ENCODE assay signal across 21 cellular contexts in the genomic region with DNA sequence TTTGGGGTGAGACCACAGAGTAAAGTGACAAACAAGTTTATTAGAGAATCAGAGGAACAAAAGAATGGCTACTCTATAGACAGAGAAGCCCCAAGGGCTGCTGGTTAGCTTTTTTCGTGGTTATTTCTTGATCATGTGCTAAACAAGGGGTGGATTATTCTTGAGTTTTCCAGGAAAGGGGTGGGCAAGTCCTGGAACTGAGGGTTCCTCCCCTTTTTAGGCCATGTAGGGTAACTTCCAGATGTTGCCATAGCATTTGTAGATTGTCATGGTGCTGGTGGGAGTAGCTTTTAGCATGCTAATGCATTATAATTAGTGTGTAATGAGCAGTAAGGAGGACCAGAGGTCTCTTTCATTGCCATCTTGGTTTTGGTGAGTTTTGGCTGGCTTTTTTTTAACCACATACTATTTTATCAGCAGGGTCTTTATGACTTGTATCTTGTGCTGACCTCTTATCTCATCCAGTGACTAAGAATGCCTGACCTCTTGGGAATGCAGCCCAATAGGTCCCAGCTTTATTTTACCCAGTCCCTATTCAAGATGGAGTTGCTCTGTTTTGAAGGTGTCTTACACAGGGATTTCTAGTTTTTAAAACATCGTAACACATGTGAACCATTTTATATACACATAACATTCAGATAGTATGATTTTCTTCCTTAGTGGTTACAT.
DNase-seq lines count a peak whose midpoint lies in the region; TF ChIP-seq lines count a peak whose summit lies in the region.
"Had no signal": no experiment of that assay in that cellular context is flagged by ENCODE, and none has a peak within 500 bp of the region (broad histone marks: within the 10 kb centered on the region; RNA-seq: fewer than 3 reads in every experiment).

No MANE protein-coding gene starts in this region.

- H3K9me3 ChIP-seq in GM23248 (ENCODE audit: low read depth) (no peaks in the 10 kb centered on the region), neural progenitor cell (ENCODE audit: low read depth) (no peaks in the 10 kb centered on the region)
- H3K9me3 ChIP-seq: upper lobe of right lung had no signal

- H3K79me2 ChIP-seq in GM23248 (ENCODE audit: insufficient read depth) (peaks cover 100% of the 10 kb centered on the region), neural progenitor cell (ENCODE audit: low read depth) (peaks cover 64% of the 10 kb centered on the region)

- H3F3A ChIP-seq in GM23248 (ENCODE audit: insufficient read depth), result peaks cover 71% of the 10 kb centered on the region
- peaks cover 21% of the 10 kb centered on the region for H3F3A ChIP-seq in neural progenitor cell (ENCODE audit: low read depth)

- TF ChIP-seq CTCF in neural progenitor cell (IDR thresholded peaks at IDR 0.05), result no peak

- H3K9ac ChIP-seq in GM23248, result no peak overlapping the region
- no peak overlapping the region for H3K9ac ChIP-seq in neural progenitor cell

- H4K20me1 ChIP-seq in GM23248 (ENCODE audit: insufficient read depth) (peaks cover 9% of the 10 kb centered on the region; the same call in 1 of the 2 replicates), neural progenitor cell (ENCODE audit: low read depth) (peaks cover 32% of the 10 kb centered on the region)

- 91 to 100% methylated on average over 2 of the region's 2 CpGs for WGBS in GM23248 (ENCODE audit: low coverage in 1 of 2, low lambda C conversion rate in 2 of 2, missing lambda C conversion rate in 2 of 2), 2 experiments

- H3K4me2 ChIP-seq in GM23248 (ENCODE audit: unreplicated experiment), result no peak overlapping the region
- peak overlapping the region; percentile 40 for H3K4me2 ChIP-seq in neural progenitor cell

- H3K9me2 ChIP-seq in GM23248 (ENCODE audit: insufficient read depth), result no peaks in the 10 kb centered on the region; the same call in 1 of the 2 replicates

- H3K9me3 Mint-ChIP-seq in dendritic cell treated with granulocyte-macrophage colony-stimulating factor and Interleukin-4, amounts not matched to agents 40 ng/mL and 50 ng/mL, for 4 days, result no peaks in the 10 kb centered on the region
- peaks cover 13% of the 10 kb centered on the region for H3K9me3 Mint-ChIP-seq in neural progenitor cell

- H3K4me3 ChIP-seq in GM23248 (no peak overlapping the region), neural progenitor cell (no peak overlapping the region)
- H3K4me3 ChIP-seq: upper lobe of right lung had no signal

- in situ Hi-C loops in GM23248 (cut with MboI) (no loop called here), KBM-7 (cut with MboI; ENCODE audit: low pct_unique_long_range_greater_than_20kb, low sequenced_read_pairs) (no loop called here)

- H3K27ac Mint-ChIP-seq in dendritic cell treated with granulocyte-macrophage colony-stimulating factor and Interleukin-4, amounts not matched to agents 40 ng/mL and 50 ng/mL, for 4 days, result peak overlapping the region; percentile 72
- H3K27ac Mint-ChIP-seq in neural progenitor cell, result peak overlapping the region; percentile 13
- H3K27ac Mint-ChIP-seq: activated CD8-positive, alpha-beta memory T cell treated with anti-CD3 and anti-CD28 coated beads, Interleukin-2, amount 10 ng/mL, durations not matched to agents 7 days and 5 days; natural killer cell treated with Interleukin-12 subunit alpha and Interleukin-12 subunit beta and Interleukin-15 and Interleukin-18, amount 100 ng/mL, for 72 hours; T-helper 2 cell treated with Interferon-gamma antibody and Interleukin-4, amounts not matched to agents 5 μg/mL and 100 μg/mL, for 36 hours had no signal

- no peaks in the 10 kb centered on the region for H3K36me3 ChIP-seq in GM23248 (ENCODE audit: low read depth)
- H3K36me3 ChIP-seq in neural progenitor cell, result peaks cover 11% of the 10 kb centered on the region
- H3K36me3 ChIP-seq: upper lobe of right lung had no signal

- no peaks in the 10 kb centered on the region for H3K27me3 Mint-ChIP-seq in dendritic cell treated with granulocyte-macrophage colony-stimulating factor and Interleukin-4, amounts not matched to agents 40 ng/mL and 50 ng/mL, for 4 days
- H3K27me3 Mint-ChIP-seq in neural progenitor cell (ENCODE audit: insufficient read depth, low read depth), result peaks cover 3% of the 10 kb centered on the region

- no peak overlapping the region for H2AFZ ChIP-seq in GM23248
- H2AFZ ChIP-seq in neural progenitor cell (replicated peaks), result no peak overlapping the region

- H3K4me1 Mint-ChIP-seq in dendritic cell treated with granulocyte-macrophage colony-stimulating factor and Interleukin-4, amounts not matched to agents 40 ng/mL and 50 ng/mL, for 4 days (ENCODE audit: low read depth), result peaks cover 24% of the 10 kb centered on the region
- peaks cover 51% of the 10 kb centered on the region for H3K4me1 Mint-ChIP-seq in neural progenitor cell

- intact Hi-C loops in dendritic cell treated with granulocyte-macrophage colony-stimulating factor and Interleukin-4, amounts not matched to agents 40 ng/mL and 50 ng/mL, for 4 days (cut with micrococcal nuclease), result no loop called here

- peak overlapping the region; percentile 83 for H3K27ac ChIP-seq in GM23248
- H3K27ac ChIP-seq in neural progenitor cell, result no peak overlapping the region
- H3K27ac ChIP-seq: C4-2B, upper lobe of right lung had no signal

- H3K36me3 Mint-ChIP-seq in dendritic cell treated with granulocyte-macrophage colony-stimulating factor and Interleukin-4, amounts not matched to agents 40 ng/mL and 50 ng/mL, for 4 days (ENCODE audit: low read depth), result no peaks in the 10 kb centered on the region
- peaks cover 20% of the 10 kb centered on the region for H3K36me3 Mint-ChIP-seq in neural progenitor cell

- no peak overlapping the region for H3K4me3 Mint-ChIP-seq in dendritic cell treated with granulocyte-macrophage colony-stimulating factor and Interleukin-4, amounts not matched to agents 40 ng/mL and 50 ng/mL, for 4 days
- no peak overlapping the region for H3K4me3 Mint-ChIP-seq in neural progenitor cell
- H3K4me3 Mint-ChIP-seq: activated CD8-positive, alpha-beta memory T cell treated with anti-CD3 and anti-CD28 coated beads, Interleukin-2, amount 10 ng/mL, durations not matched to agents 7 days and 5 days; natural killer cell treated with Interleukin-12 subunit alpha and Interleukin-12 subunit beta and Interleukin-15 and Interleukin-18, amount 100 ng/mL, for 72 hours; T-helper 2 cell treated with Interferon-gamma antibody and Interleukin-4, amounts not matched to agents 5 μg/mL and 100 μg/mL, for 36 hours had no signal

- H3K27me3 ChIP-seq in GM23248 (replicated peaks; ENCODE audit: insufficient read depth) (no peaks in the 10 kb centered on the region), neural progenitor cell (no peaks in the 10 kb centered on the region)
- H3K27me3 ChIP-seq: upper lobe of right lung had no signal

- H3K4me1 ChIP-seq in GM23248 (ENCODE audit: insufficient read depth), result peaks cover 75% of the 10 kb centered on the region
- H3K4me1 ChIP-seq in neural progenitor cell, result peaks cover 28% of the 10 kb centered on the region

- DNase-seq in GM23248 (no peak), KBM-7 (peak; percentile 75), neural progenitor cell (ENCODE audit: low spot score) (no peak), NCI-H1105 (lab: John Stamatoyannopoulos, UW) (no peak), NCI-H2029 treated with DMSO at 0.1 percent for 48 hours (lab: John Stamatoyannopoulos, UW) (no peak), NOMO-1 (lab: John Stamatoyannopoulos, UW; ENCODE audit: unreplicated experiment in 2 of 2) (no peak), SW480 (ENCODE audit: low spot score) (no peak)
- DNase-seq: activated CD8-positive, alpha-beta memory T cell treated with anti-CD3 and anti-CD28 coated beads, Interleukin-2, amount 10 ng/mL, durations not matched to agents 7 days and 5 days; activated effector memory CD4-positive, alpha-beta T cell treated with anti-CD3 and anti-CD28 coated beads, Interleukin-2, amount 50 U/mL, for 16 hours; cerebellar nuclear complex; DMS153; H7; NCI-H146; NCI-H446; NK-92 treated with Interleukin-12 subunit alpha and Interleukin-12 subunit beta, amount 100 ng/mL, for 24 hours; stimulated activated naive CD4-positive, alpha-beta T cell; upper lobe of right lung had no signal
